Comparison of ENCODE assay signal across 28 cellular contexts in the genomic region with DNA sequence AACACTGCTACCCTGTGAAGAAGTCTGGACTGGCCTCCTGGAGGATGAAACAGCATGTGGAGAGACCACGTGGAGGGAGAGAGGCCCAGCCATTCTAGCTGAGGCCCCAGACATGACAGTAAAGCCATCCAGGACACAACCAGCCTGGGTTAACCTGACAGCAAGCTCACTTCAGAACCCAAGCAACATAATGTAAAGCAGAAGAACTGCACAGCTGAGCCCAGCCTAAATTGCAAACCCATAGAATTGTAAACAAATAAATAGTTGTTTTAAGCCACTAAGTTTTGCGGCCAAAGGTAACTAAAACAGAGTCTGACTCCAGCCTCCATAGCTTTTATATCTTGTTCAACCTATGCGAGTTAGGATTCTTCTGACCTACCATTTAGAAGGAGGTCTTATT.
"Had no signal": no experiment of that assay in that cellular context is flagged by ENCODE, and none has a peak within 500 bp of the region (broad histone marks: within the 10 kb centered on the region; RNA-seq: fewer than 3 reads in every experiment).

No MANE protein-coding gene starts in this region.

- H3K9me3 Mint-ChIP-seq: stimulated activated effector memory CD8-positive, alpha-beta T cell treated with anti-CD3 and anti-CD28 coated beads, Interleukin-12 subunit alpha, Interleukin-12 subunit beta, amount 100 ng/mL, for 72 hours; stimulated activated memory B cell treated with anti-CD40 and anti-IgM and Interleukin-4, amounts not matched to agents 10 μg/mL and 1 μg/mL and 100 μg/mL, for 72 hours had no signal

- H3K4me1 Mint-ChIP-seq: stimulated activated effector memory CD8-positive, alpha-beta T cell treated with anti-CD3 and anti-CD28 coated beads, Interleukin-12 subunit alpha, Interleukin-12 subunit beta, amount 100 ng/mL, for 72 hours; stimulated activated memory B cell treated with anti-CD40 and anti-IgM and Interleukin-4, amounts not matched to agents 10 μg/mL and 1 μg/mL and 100 μg/mL, for 72 hours; stimulated activated naive CD8-positive, alpha-beta T cell treated with anti-CD3 and anti-CD28 coated beads, Interleukin-15, amount 100 ng/mL, for 72 hours had no signal

- H3K36me3 ChIP-seq: thoracic aorta, thyroid gland, upper lobe of left lung, upper lobe of right lung, uterus, vagina had no signal

- H3K4me3 Mint-ChIP-seq: stimulated activated effector memory CD8-positive, alpha-beta T cell treated with anti-CD3 and anti-CD28 coated beads, Interleukin-12 subunit alpha, Interleukin-12 subunit beta, amount 100 ng/mL, for 72 hours; stimulated activated memory B cell treated with anti-CD40 and anti-IgM and Interleukin-4, amounts not matched to agents 10 μg/mL and 1 μg/mL and 100 μg/mL, for 72 hours; stimulated activated naive B cell treated with anti-CD40 and anti-IgM and Interleukin-4, amounts not matched to agents 10 μg/mL and 1 μg/mL and 100 μg/mL, for 72 hours; stimulated activated naive CD8-positive, alpha-beta T cell treated with anti-CD3 and anti-CD28 coated beads, Interleukin-15, amount 100 ng/mL, for 72 hours; stimulated activated naive CD8-positive, alpha-beta T cell treated with anti-CD3 and anti-CD28 coated beads, Interleukin-15, Interleukin-2, amounts not matched to agents 100 ng/mL and 50 ng/mL, for 24 hours had no signal

- H3K4me3 ChIP-seq: stomach, suprapubic skin, testis, thoracic aorta, thyroid gland, tibial artery, tibial nerve, transverse colon, upper lobe of left lung, upper lobe of right lung, uterus, vagina had no signal

- H3K36me3 Mint-ChIP-seq: stimulated activated effector memory CD8-positive, alpha-beta T cell treated with anti-CD3 and anti-CD28 coated beads, Interleukin-12 subunit alpha, Interleukin-12 subunit beta, amount 100 ng/mL, for 72 hours had no signal

- H3K4me1 ChIP-seq: stomach, suprapubic skin, testis, thyroid gland, upper lobe of left lung, upper lobe of right lung, uterus, vagina had no signal

- H3K27me3 ChIP-seq: stomach, suprapubic skin, testis, thyroid gland, tibial artery, tibial nerve, transverse colon, upper lobe of left lung, upper lobe of right lung, uterus, vagina had no signal

- H3K27me3 Mint-ChIP-seq: stimulated activated memory B cell treated with anti-CD40 and anti-IgM and Interleukin-4, amounts not matched to agents 10 μg/mL and 1 μg/mL and 100 μg/mL, for 72 hours; stimulated activated naive B cell treated with anti-CD40 and anti-IgM and Interleukin-4, amounts not matched to agents 10 μg/mL and 1 μg/mL and 100 μg/mL, for 72 hours; stimulated activated naive CD8-positive, alpha-beta T cell treated with anti-CD3 and anti-CD28 coated beads, Interleukin-15, amount 100 ng/mL, for 72 hours; stimulated activated naive CD8-positive, alpha-beta T cell treated with anti-CD3 and anti-CD28 coated beads, Interleukin-15, Interleukin-2, amounts not matched to agents 100 ng/mL and 50 ng/mL, for 24 hours had no signal

- DNase-seq: stimulated activated CD4-positive, alpha-beta T cell treated with anti-CD3 and anti-CD28 coated beads, Interleukin-2, amount 100 ng/mL, for 48 hours; stimulated activated CD4-positive, alpha-beta T cell treated with anti-CD3 and anti-CD28 coated beads, Interleukin-4, amount 100 ng/mL, for 1 hour; stimulated activated CD4-positive, alpha-beta T cell treated with anti-CD3 and anti-CD28 coated beads, Interleukin-4, amount 100 ng/mL, for 24 hours; stimulated activated CD4-positive, alpha-beta T cell treated with anti-CD3 and anti-CD28 coated beads, Interleukin-4, amount 100 ng/mL, for 4 hours; stimulated activated CD8-positive, alpha-beta memory T cell treated with anti-CD3 and anti-CD28 coated beads, Interleukin-4, amount 100 ng/mL, for 48 hours; stimulated activated naive B cell treated with anti-CD40 and anti-IgM and Interleukin-4, amounts not matched to agents 10 μg/mL and 1 μg/mL and 100 μg/mL, for 72 hours; stimulated activated naive CD4-positive, alpha-beta T cell; stimulated activated naive CD4-positive, alpha-beta T cell treated with Interleukin-2 at 50 U/mL for 16 hours; stimulated activated naive CD8-positive, alpha-beta T cell treated with anti-CD3 and anti-CD28 coated beads, Interleukin-15, amount 100 ng/mL, for 72 hours; stimulated activated naive CD8-positive, alpha-beta T cell treated with anti-CD3 and anti-CD28 coated beads, Interleukin-15, Interleukin-2, amounts not matched to agents 100 U/mL and 50 U/mL, for 24 hours; stomach; substantia nigra; testis; thyroid gland; tibial artery; transverse colon; trophoblast cell; upper lobe of right lung; uterus had no signal

- ATAC-seq: stimulated activated effector memory CD8-positive, alpha-beta T cell treated with anti-CD3 and anti-CD28 coated beads, Interleukin-12 subunit alpha, Interleukin-12 subunit beta, amount 100 ng/mL, for 72 hours; stimulated activated memory B cell treated with anti-CD40 and anti-IgM and Interleukin-4, amounts not matched to agents 10 μg/mL and 1 μg/mL and 100 μg/mL, for 72 hours; stimulated activated naive B cell treated with anti-CD40 and anti-IgM and Interleukin-4, amounts not matched to agents 10 μg/mL and 1 μg/mL and 100 μg/mL, for 72 hours; stimulated activated naive CD8-positive, alpha-beta T cell treated with anti-CD3 and anti-CD28 coated beads, Interleukin-15, amount 100 ng/mL, for 72 hours; stimulated activated naive CD8-positive, alpha-beta T cell treated with anti-CD3 and anti-CD28 coated beads, Interleukin-15, Interleukin-2, amounts not matched to agents 100 U/mL and 50 U/mL, for 24 hours; upper lobe of right lung had no signal

- FAIRE-seq: urothelium cell line had no signal

- H3K27ac ChIP-seq: stomach, suprapubic skin, testis, thoracic aorta, thyroid gland, tibial artery, tibial nerve, transverse colon, upper lobe of left lung, upper lobe of right lung, uterus, vagina had no signal

- H3K27ac Mint-ChIP-seq: stimulated activated effector memory CD8-positive, alpha-beta T cell treated with anti-CD3 and anti-CD28 coated beads, Interleukin-12 subunit alpha, Interleukin-12 subunit beta, amount 100 ng/mL, for 72 hours; stimulated activated memory B cell treated with anti-CD40 and anti-IgM and Interleukin-4, amounts not matched to agents 10 μg/mL and 1 μg/mL and 100 μg/mL, for 72 hours; stimulated activated naive B cell treated with anti-CD40 and anti-IgM and Interleukin-4, amounts not matched to agents 10 μg/mL and 1 μg/mL and 100 μg/mL, for 72 hours; stimulated activated naive CD8-positive, alpha-beta T cell treated with anti-CD3 and anti-CD28 coated beads, Interleukin-15, amount 100 ng/mL, for 72 hours; stimulated activated naive CD8-positive, alpha-beta T cell treated with anti-CD3 and anti-CD28 coated beads, Interleukin-15, Interleukin-2, amounts not matched to agents 100 ng/mL and 50 ng/mL, for 24 hours had no signal

- H3K9me3 ChIP-seq: stomach, suprapubic skin, testis, thoracic aorta, thyroid gland, tibial artery, transverse colon, upper lobe of left lung, upper lobe of right lung, uterus, vagina had no signal
